In genomic region chr10:31920538-31920937, GRCh38 we compare ENCODE assay signal across 18 cellular contexts. TPM values are rescaled to one million over a fixed set of nuclear protein-coding genes. Genes with fewer than 3 reads are reported as not detected.
A peak's percentile ranks its signal among the peaks of the same experiment; 100 is the strongest.
DNase-seq lines count a peak whose midpoint lies in the region; ATAC-seq, FAIRE-seq and TF ChIP-seq lines count a peak whose summit lies in the region.
"Had no signal": no experiment of that assay in that cellular context is flagged by ENCODE, and none has a peak within 500 bp of the region (broad histone marks: within the 10 kb centered on the region; RNA-seq: fewer than 3 reads in every experiment).

No MANE protein-coding gene starts in this region.

- H3K27ac Mint-ChIP-seq in activated CD4-positive, alpha-beta T cell treated with anti-CD3 and anti-CD28 coated beads for 36 hours, result peak overlapping the region; percentile 88

- ATAC-seq in activated CD4-positive, alpha-beta T cell treated with anti-CD3 and anti-CD28 coated beads for 36 hours, result no peak
- peak; percentile 58 for ATAC-seq in GM21526 (IDR thresholded peaks at IDR 0.05; ENCODE audit: low FRiP score, unreplicated experiment)
- peak; percentile 50 for ATAC-seq in HG03095 (IDR thresholded peaks at IDR 0.05; ENCODE audit: unreplicated experiment)
- ATAC-seq in GM12878, result peak; percentile 64
- ATAC-seq: Right ventricle myocardium inferior, sciatic nerve had no signal

- no peak for FAIRE-seq in GM12878 (lab: Jason Lieb, UNC)
- FAIRE-seq: frontal cortex had no signal

- H3K4me3 Mint-ChIP-seq in activated CD4-positive, alpha-beta T cell treated with anti-CD3 and anti-CD28 coated beads for 36 hours, result no peak overlapping the region
- H3K4me3 Mint-ChIP-seq: nephron progenitor cell had no signal

- H3K79me2 ChIP-seq in GM12878 (ENCODE audit: control insufficient read depth, insufficient read depth, low read length), result peaks cover 48% of the 10 kb centered on the region
- H3K79me2 ChIP-seq in GM23248 (ENCODE audit: insufficient read depth), result peaks cover 100% of the 10 kb centered on the region

- H3K27me3 Mint-ChIP-seq in activated CD4-positive, alpha-beta T cell treated with anti-CD3 and anti-CD28 coated beads for 36 hours, result no peaks in the 10 kb centered on the region

- peaks cover 72% of the 10 kb centered on the region for H3K4me1 Mint-ChIP-seq in activated CD4-positive, alpha-beta T cell treated with anti-CD3 and anti-CD28 coated beads for 36 hours
- H3K4me1 Mint-ChIP-seq: nephron progenitor cell had no signal

- H3K4me3 ChIP-seq in GM12878 (peak overlapping the region; percentile 17; the same call in 1 of the 2 replicates), SJCRH30 (no peak overlapping the region), GM23248 (no peak overlapping the region)
- H3K4me3 ChIP-seq: ascending aorta, thoracic aorta had no signal

- TF ChIP-seq RAD21 in GM12878 (IDR thresholded peaks at IDR 0.05; ENCODE audit: insufficient read depth, low read depth, low read length), result no peak

- POLR2A ChIA-PET in activated CD4-positive, alpha-beta T cell treated with anti-CD3 and anti-CD28 coated beads for 36 hours (lab: Charles Lee), result no interaction called here
- POLR2A ChIA-PET in GM12878 (lab: Charles Lee), result interaction anchor here (1.2 kb wide), 1 partner anchor 9 kb away, joined by 5 read pairs; no protein-coding TSS in a partner anchor

- in situ Hi-C loops in GM12878 (cut with MboI), result no loop called here
- in situ Hi-C loops in GM23248 (cut with MboI), result no loop called here

- no peaks in the 10 kb centered on the region for H3K9me2 ChIP-seq in GM23248 (ENCODE audit: insufficient read depth)

- SMC1A ChIA-PET in GM12878 (lab: Charles Lee; ENCODE audit: uncharacterized antibody, unreplicated experiment), result interaction anchor here (1.0 to 3.5 kb wide), 5 partner anchors 9 to 58 kb away, joined by 3 to 17 read pairs (median 6); no protein-coding TSS in a partner anchor

- H3K9me3 ChIP-seq in GM12878 (replicated peaks; ENCODE audit: control insufficient read depth, insufficient read depth, low read length), result no peaks in the 10 kb centered on the region
- peaks cover 6% of the 10 kb centered on the region for H3K9me3 ChIP-seq in SJCRH30 (replicated peaks)
- no peaks in the 10 kb centered on the region for H3K9me3 ChIP-seq in GM23248 (ENCODE audit: low read depth)
- H3K9me3 ChIP-seq: ascending aorta, Caco-2, thoracic aorta had no signal

- DNase-seq in activated CD4-positive, alpha-beta T cell treated with anti-CD3 and anti-CD28 coated beads for 36 hours, result no peak
- no peak for DNase-seq in activated CD4-positive, alpha-beta T cell treated with anti-CD3 and anti-CD28 coated beads, Interleukin-2, amount 50 U/mL, for 48 hours
- DNase-seq in GM12878 (ENCODE audit: low read depth, low spot score), result no peak
- DNase-seq in NCI-H82 (lab: John Stamatoyannopoulos, UW), result no peak
- no peak for DNase-seq in SJCRH30
- no peak for DNase-seq in GM23248
- DNase-seq: 8988T, Caco-2, NCI-H1105 treated with DMSO at 0.1 percent for 48 hours, NCI-H510A, nephron progenitor cell had no signal

- no peak for TF ChIP-seq CTCF in GM12878 (IDR thresholded peaks at IDR 0.05 in 2 of 3, conservative IDR thresholded peaks at IDR 0.05 in 1 of 3; ENCODE audit: control insufficient read depth in 2 of 3, extremely low read depth in 1 of 3, insufficient read depth in 1 of 3, low read depth in 3 of 3, low read length in 3 of 3)

- no peaks in the 10 kb centered on the region for H4K20me1 ChIP-seq in GM12878 (ENCODE audit: control insufficient read depth, insufficient read depth)
- H4K20me1 ChIP-seq in GM23248 (ENCODE audit: insufficient read depth), result peaks cover 8% of the 10 kb centered on the region; the same call in 1 of the 2 replicates

- intact Hi-C loops in activated CD4-positive, alpha-beta T cell treated with anti-CD3 and anti-CD28 coated beads for 36 hours (cut with DNase I, micrococcal nuclease), result loop anchor here (5.0 to 10.0 kb wide), 8 partner anchors 216 to 1217 kb away; partner anchors contain the start of gene EPC1 (in 1 of the 2)
- intact Hi-C loops in GM12878 (cut with micrococcal nuclease; ENCODE audit: unreplicated experiment), result loop anchor here (10.0 kb wide), 1 partner anchor 454 kb away; no protein-coding TSS in a partner anchor

- H3K9me3 Mint-ChIP-seq in activated CD4-positive, alpha-beta T cell treated with anti-CD3 and anti-CD28 coated beads for 36 hours (ENCODE audit: low read depth), result no peaks in the 10 kb centered on the region

- no peak overlapping the region for H2AFZ ChIP-seq in GM12878 (ENCODE audit: control insufficient read depth, low read depth, low read length)
- no peak overlapping the region for H2AFZ ChIP-seq in GM23248

- H3K27ac ChIP-seq in GM12878 (ENCODE audit: control insufficient read depth, insufficient read depth) (peak overlapping the region; percentile 58), SJCRH30 (no peak overlapping the region), GM23248 (no peak overlapping the region)
- H3K27ac ChIP-seq: ascending aorta, thoracic aorta had no signal

- no peak for TF ChIP-seq POLR2A in GM12878 (IDR thresholded peaks at IDR 0.05; ENCODE audit: low read depth, low read length)

- no TSS peak for BruUV-seq in GM12878 (replicated peaks; lab: Mats Ljungman, UMichigan)

- H3K9ac ChIP-seq in GM12878 (ENCODE audit: control insufficient read depth, insufficient read depth, low read length) (no peak overlapping the region), GM23248 (no peak overlapping the region)

- no peak for TF ChIP-seq EP300 in GM12878 (IDR thresholded peaks at IDR 0.05; ENCODE audit: borderline replicate concordance in 1 of 2, control insufficient read depth in 1 of 2, low read depth in 2 of 2, low read length in 2 of 2)

- 2% methylated on average over 2 of the region's 2 CpGs for WGBS in GM12878 (ENCODE audit: insufficient coverage, insufficient replicate concordance, low lambda C conversion rate, missing lambda C conversion rate)
- 96 to 98% methylated on average over 2 of the region's 2 CpGs for WGBS in GM23248 (ENCODE audit: low coverage in 1 of 2, low lambda C conversion rate in 2 of 2, missing lambda C conversion rate in 2 of 2), 2 experiments

- H3K27me3 ChIP-seq in GM12878 (replicated peaks in 1 of 2; ENCODE audit: control insufficient read depth in 2 of 2, insufficient read depth in 2 of 2, low read length in 1 of 2), result no peaks in the 10 kb centered on the region
- no peaks in the 10 kb centered on the region for H3K27me3 ChIP-seq in SJCRH30
- no peaks in the 10 kb centered on the region for H3K27me3 ChIP-seq in GM23248 (replicated peaks; ENCODE audit: insufficient read depth)
- H3K27me3 ChIP-seq: ascending aorta had no signal

- H3K4me1 ChIP-seq in GM12878 (ENCODE audit: control insufficient read depth, insufficient read depth, low read length), result peaks cover 38% of the 10 kb centered on the region
- H3K4me1 ChIP-seq in SJCRH30, result peaks cover 2% of the 10 kb centered on the region
- H3K4me1 ChIP-seq in GM23248 (ENCODE audit: insufficient read depth), result peaks cover 9% of the 10 kb centered on the region; the same call in 1 of the 2 replicates

- H3F3A ChIP-seq in GM23248 (ENCODE audit: insufficient read depth), result no peaks in the 10 kb centered on the region; the same call in 1 of the 2 replicates

- H3K36me3 Mint-ChIP-seq in activated CD4-positive, alpha-beta T cell treated with anti-CD3 and anti-CD28 coated beads for 36 hours (ENCODE audit: low read depth), result peaks cover 2% of the 10 kb centered on the region

- RAD21 ChIA-PET in GM12878 (lab: Charles Lee; ENCODE audit: unreplicated experiment), result interaction anchor here (1.5 to 2.1 kb wide), 2 partner anchors 9 to 58 kb away, joined by 10 read pairs; partner anchors contain the start of gene ARHGAP12

- CTCF ChIA-PET in activated CD4-positive, alpha-beta T cell treated with anti-CD3 and anti-CD28 coated beads for 36 hours (lab: Charles Lee), result interaction anchor here (1.2 to 1.8 kb wide), 3 partner anchors 9 to 175 kb away, joined by 3 to 5 read pairs (median 5); no protein-coding TSS in a partner anchor
- CTCF ChIA-PET in GM12878 (lab: Yijun Ruan, JAX), result interaction anchor here (1.7 kb wide), 1 partner anchor 58 kb away, joined by 6 read pairs; no protein-coding TSS in a partner anchor

- H3K4me2 ChIP-seq in GM12878 (ENCODE audit: control insufficient read depth, insufficient read depth), result peak overlapping the region; percentile 80
- H3K4me2 ChIP-seq in GM23248 (ENCODE audit: unreplicated experiment), result no peak overlapping the region

- H3K36me3 ChIP-seq in GM12878 (ENCODE audit: control insufficient read depth in 2 of 2, insufficient read depth in 2 of 2, low read length in 1 of 2) (no peaks in the 10 kb centered on the region), SJCRH30 (peaks cover 4% of the 10 kb centered on the region; the same call in 1 of the 2 replicates), GM23248 (ENCODE audit: low read depth) (no peaks in the 10 kb centered on the region)
- H3K36me3 ChIP-seq: ascending aorta, thoracic aorta had no signal

RNA-seq across cellular contexts. Expression of gene ARHGAP12, which starts 8.1 kb away (rescaled TPM):
- 1 to 10 TPM; 5.5 to 6.4 TPM for total RNA-seq in activated CD4-positive, alpha-beta T cell treated with anti-CD3 and anti-CD28 coated beads for 36 hours
- 88.4 and 89.2 TPM in 2 replicates for total RNA-seq in GM12878 (2013; cell fraction: nucleolus; rRNA removed)
- total RNA-seq in GM12878 (2014; rRNA removed) (9.7 and 12.2 TPM in 2 replicates), GM12878 (2014; rRNA removed; fragmentation: Illumina TruSeq; extraction: Trizol) (12.9 and 13.5 TPM in 2 replicates), GM12878 (2021) (7.4 and 8.2 TPM in 2 replicates)
- polyA plus RNA-seq in GM12878 (2011; ENCODE audit: low read depth), result 3.6 TPM
- polyA plus RNA-seq in GM12878 (2011; rRNA removed) (15.6 and 25.0 TPM in 2 replicates), GM12878 (2014; fragmentation: Illumina TruSeq; extraction: Trizol) (9.4 and 12.2 TPM in 2 replicates), GM12878 (2014; fragmentation: Nextera tagmentation; extraction: Ambion mirVana) (1 to 10 TPM; 5.4 to 7.7 TPM), GM12878 (2014; rRNA removed) (5.6 and 7.4 TPM in 2 replicates), GM12878 (2016; fragmentation: Nextera tagmentation; extraction: Ambion mirVana) (10 to 100 TPM in 1 of 2 experiments, 1 to 10 TPM in 1; 6.0 to 10.6 TPM), GM23248 (2016; fragmentation: Nextera tagmentation; extraction: Ambion mirVana) (20.1 and 20.3 TPM in 2 replicates)
- polyA plus RNA-seq in GM12878 (2011; cell fraction: cytosol; rRNA removed), result 4.1 and 4.9 TPM in 2 replicates
- polyA plus RNA-seq in GM12878 (2011; cell fraction: nucleus; rRNA removed), result 17.7 and 21.0 TPM in 2 replicates
- polyA plus RNA-seq in GM12878 (2012), result 7.6 and 11.1 TPM in 2 replicates
- 16.9 and 22.2 TPM in 2 replicates for polyA minus RNA-seq in GM12878 (2011; rRNA and poly(A)+ RNA removed)
- polyA minus RNA-seq in GM12878 (2011; cell fraction: cytosol; rRNA and poly(A)+ RNA removed), result 7.8 and 11.5 TPM in 2 replicates
- 21.4 and 24.6 TPM in 2 replicates for polyA minus RNA-seq in GM12878 (2011; cell fraction: nucleus; rRNA and poly(A)+ RNA removed)
- total RNA-seq in SJCRH30 (2014; rRNA removed; shearing (Covaris generic)), result 45.7 and 47.2 TPM in 2 replicates
- 43.3 and 47.3 TPM in 2 replicates for total RNA-seq in GM23248 (2014; rRNA removed; shearing (Covaris generic))
